ENCODE assay signal across 13 cellular contexts in genomic region chr12:52494100-52494499, GRCh38. TPM values are rescaled to one million over a fixed set of nuclear protein-coding genes. Genes with fewer than 3 reads are reported as not detected.
"Had no signal": no experiment of that assay in that cellular context is flagged by ENCODE, and none has a peak within 500 bp of the region (broad histone marks: within the 10 kb centered on the region; RNA-seq: fewer than 3 reads in every experiment).

No MANE protein-coding gene starts in this region.

- DNase-seq: activated CD4-positive, alpha-beta T cell treated with anti-CD3 and anti-CD28 coated beads for 4 hours; activated CD8-positive, alpha-beta T cell treated with anti-CD3 and anti-CD28 coated beads for 36 hours; activated naive CD4-positive, alpha-beta T cell; activated naive CD8-positive, alpha-beta T cell treated with anti-CD3 and anti-CD28 coated beads, Interleukin-2, amount 50 U/mL, for 24 hours; hippocampal formation; nephron progenitor cell had no signal

- FAIRE-seq: astrocyte, colon had no signal

RNA-seq across cellular contexts. Expression of gene KRT6A, which starts 1.0 kb away (rescaled TPM):
- total RNA-seq: activated CD8-positive, alpha-beta T cell treated with anti-CD3 and anti-CD28 coated beads for 36 hours; activated T-helper 1 cell treated with anti-CD3 and anti-CD28 coated beads, Interleukin-12 subunit alpha, Interleukin-12 subunit beta, Interleukin-2, Interleukin-4 antibody, amounts not matched to agents 30 ng/mL and 10 ng/mL and 1 ng/mL, durations not matched to agents 14 hours and 24 hours and 36 hours; cardiac septum; osteocyte had no signal

RNA-seq across cellular contexts. Expression of gene KRT6C, which starts 20.5 kb away (rescaled TPM):
- total RNA-seq: activated CD8-positive, alpha-beta T cell treated with anti-CD3 and anti-CD28 coated beads for 36 hours; activated T-helper 1 cell treated with anti-CD3 and anti-CD28 coated beads, Interleukin-12 subunit alpha, Interleukin-12 subunit beta, Interleukin-2, Interleukin-4 antibody, amounts not matched to agents 30 ng/mL and 10 ng/mL and 1 ng/mL, durations not matched to agents 14 hours and 24 hours and 36 hours; astrocyte; cardiac septum; left cardiac atrium; osteocyte; renal cortical epithelial cell had no signal

RNA-seq across cellular contexts. Expression of gene KRT5, which starts 26.1 kb away (rescaled TPM):
- total RNA-seq: activated CD8-positive, alpha-beta T cell treated with anti-CD3 and anti-CD28 coated beads for 36 hours; activated T-helper 1 cell treated with anti-CD3 and anti-CD28 coated beads, Interleukin-12 subunit alpha, Interleukin-12 subunit beta, Interleukin-2, Interleukin-4 antibody, amounts not matched to agents 30 ng/mL and 10 ng/mL and 1 ng/mL, durations not matched to agents 14 hours and 24 hours and 36 hours; cardiac septum; osteocyte had no signal

RNA-seq across cellular contexts. Expression of gene KRT6B, which starts 42.2 kb away (rescaled TPM):
- total RNA-seq: activated CD8-positive, alpha-beta T cell treated with anti-CD3 and anti-CD28 coated beads for 36 hours; activated T-helper 1 cell treated with anti-CD3 and anti-CD28 coated beads, Interleukin-12 subunit alpha, Interleukin-12 subunit beta, Interleukin-2, Interleukin-4 antibody, amounts not matched to agents 30 ng/mL and 10 ng/mL and 1 ng/mL, durations not matched to agents 14 hours and 24 hours and 36 hours; astrocyte; cardiac septum; left cardiac atrium; osteocyte had no signal

RNA-seq across cellular contexts. Expression of gene KRT71, which starts 58.8 kb away (rescaled TPM):
- total RNA-seq: activated CD8-positive, alpha-beta T cell treated with anti-CD3 and anti-CD28 coated beads for 36 hours; activated T-helper 1 cell treated with anti-CD3 and anti-CD28 coated beads, Interleukin-12 subunit alpha, Interleukin-12 subunit beta, Interleukin-2, Interleukin-4 antibody, amounts not matched to agents 30 ng/mL and 10 ng/mL and 1 ng/mL, durations not matched to agents 14 hours and 24 hours and 36 hours; astrocyte; cardiac septum; left cardiac atrium; osteocyte; renal cortical epithelial cell had no signal
